ENCODE assay signal across 13 cellular contexts in the genomic region with DNA sequence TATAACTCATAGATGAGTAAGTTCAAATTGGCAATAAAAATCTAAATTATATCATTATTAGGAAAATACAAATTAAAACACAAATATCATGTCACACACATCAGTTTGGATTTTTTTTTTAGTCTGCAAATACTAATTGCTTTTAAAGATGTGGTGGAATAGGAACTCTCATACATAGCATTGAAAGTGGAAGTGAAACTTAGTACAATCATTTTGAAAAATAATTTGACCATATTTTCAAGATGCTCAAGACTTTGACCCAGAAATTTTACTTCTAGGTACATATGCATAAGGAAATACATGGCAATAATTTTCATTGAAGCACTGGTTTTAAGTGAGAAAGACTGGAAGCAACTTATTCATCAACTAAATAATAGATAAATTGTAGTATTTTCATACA.
DNase-seq lines count a peak whose midpoint lies in the region; ATAC-seq and TF ChIP-seq lines count a peak whose summit lies in the region.
"Had no signal": no experiment of that assay in that cellular context is flagged by ENCODE, and none has a peak within 500 bp of the region (broad histone marks: within the 10 kb centered on the region; RNA-seq: fewer than 3 reads in every experiment).

No MANE protein-coding gene starts in this region.

- peak; percentile 98 for ATAC-seq in GM18502 (IDR thresholded peaks at IDR 0.05; ENCODE audit: poor library complexity, unreplicated experiment)
- ATAC-seq in GM19463 (IDR thresholded peaks at IDR 0.05; ENCODE audit: unreplicated experiment), result peak; percentile 97
- peak; percentile 96 for ATAC-seq in HG02870 (IDR thresholded peaks at IDR 0.05; ENCODE audit: unreplicated experiment)
- peak; percentile 98 for ATAC-seq in HG03469 (IDR thresholded peaks at IDR 0.05; ENCODE audit: unreplicated experiment)
- ATAC-seq: gastroesophageal sphincter, left lobe of liver had no signal

- intact Hi-C loops in dorsolateral prefrontal cortex (cut with DNase I), result no loop called here

- TF ChIP-seq CTCF in dorsolateral prefrontal cortex (IDR thresholded peaks at IDR 0.05 in 54 of 56, conservative IDR thresholded peaks at IDR 0.05 in 2 of 56; ENCODE audit: low read depth in 1 of 56, partially characterized antibody in 56 of 56), result no peak

- H3K27me3 ChIP-seq in dorsolateral prefrontal cortex, result no peaks in the 10 kb centered on the region
- H3K27me3 ChIP-seq: gastroesophageal sphincter, neural progenitor cell had no signal

- DNase-seq in stimulated activated CD4-positive, alpha-beta T cell treated with anti-CD3 and anti-CD28 coated beads, Interleukin-4, amount 100 ng/mL, for 24 hours, result no peak
- DNase-seq in hypothalamus (lab: John Stamatoyannopoulos, UW) (no peak), H4 (ENCODE audit: low spot score) (no peak), dorsolateral prefrontal cortex (no peak)
- DNase-seq: NCI-H1092 treated with DMSO at 0.1 percent for 48 hours; stimulated activated CD4-positive, alpha-beta T cell treated with anti-CD3 and anti-CD28 coated beads, Interleukin-12 subunit alpha, Interleukin-12 subunit beta, amount 100 ng/mL, for 4 hours had no signal

- no peak overlapping the region for H3K27ac ChIP-seq in dorsolateral prefrontal cortex
- H3K27ac ChIP-seq: gastroesophageal sphincter, neural progenitor cell had no signal

- H3K4me3 ChIP-seq in dorsolateral prefrontal cortex, result no peak overlapping the region
- H3K4me3 ChIP-seq: gastroesophageal sphincter, neural progenitor cell had no signal
